8 cellular contexts compared by ENCODE assay signal in the genomic region with DNA sequence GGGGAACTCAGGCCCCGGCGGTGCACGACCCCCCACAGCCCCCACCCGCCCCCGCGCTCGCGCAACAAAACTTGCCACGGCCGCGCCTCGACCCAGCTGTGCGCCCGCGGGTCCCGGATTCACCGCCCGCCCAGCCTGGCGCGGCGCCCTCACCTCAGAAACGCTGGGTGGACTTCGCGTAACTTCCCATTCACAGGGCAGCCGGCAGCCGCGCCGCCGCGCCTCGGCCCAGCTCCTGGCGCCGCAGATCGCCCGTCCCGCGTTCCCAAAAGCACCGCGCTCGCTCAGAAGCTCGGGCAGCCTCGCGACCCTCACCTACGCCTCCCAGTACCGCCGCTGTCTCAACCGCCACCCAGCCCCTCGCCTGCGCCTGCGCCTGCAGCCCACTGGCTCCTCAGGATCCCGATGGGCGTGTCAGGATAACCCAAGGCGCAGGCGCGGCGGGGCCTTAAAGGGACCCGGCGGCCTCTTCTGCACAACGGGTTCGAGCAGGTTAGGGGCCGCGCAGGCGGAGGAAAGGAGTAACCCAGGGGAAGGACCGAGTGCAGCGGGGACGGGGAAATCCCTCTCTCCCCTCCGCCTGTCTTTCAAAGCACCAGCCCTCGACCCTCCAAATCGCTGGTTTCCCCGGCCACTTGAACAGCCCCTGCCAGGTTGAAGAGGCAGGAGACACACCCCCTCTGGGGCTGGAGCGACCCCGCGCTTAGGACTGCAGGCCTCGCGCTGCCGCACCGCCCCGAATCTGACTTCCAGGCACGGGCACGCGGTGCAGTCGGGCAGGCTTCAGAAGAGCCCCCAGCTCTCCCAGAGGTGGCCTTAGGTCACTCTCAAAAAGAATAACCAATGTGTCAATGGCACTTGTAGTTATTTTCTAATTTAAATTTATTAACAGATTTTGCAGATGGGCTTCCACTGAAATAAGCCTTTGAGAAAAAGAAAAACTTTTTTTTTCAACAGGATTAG. TPM values are rescaled to one million over a fixed set of nuclear protein-coding genes. Genes with fewer than 3 reads are reported as not detected.
DNase-seq lines count a peak whose midpoint lies in the region; ATAC-seq and TF ChIP-seq lines count a peak whose summit lies in the region.

A gene (minus strand): TSS at position 380 of the 963 bp plus-strand sequence.

- H3K9me3 ChIP-seq in SK-N-MC (ENCODE audit: low read depth, low read length) = no peaks in the 10 kb centered on the region

- H3K27ac ChIP-seq in SK-N-MC = no peak within 1 kb of the TSS

- TF ChIP-seq POLR2A in NB4 (IDR thresholded peaks at IDR 0.05; ENCODE audit: extremely low read depth, insufficient read length) = peak; percentile 90

- H3K9ac ChIP-seq in SK-N-MC (ENCODE audit: insufficient read length) = peak within 1 kb of the TSS; percentile 73

- H3K9me3 Mint-ChIP-seq in activated naive CD4-positive, alpha-beta T cell treated with anti-CD3 and anti-CD28 coated beads, Interleukin-2, amount 50 U/mL, for 72 hours = no peaks in the 10 kb centered on the region

- no peak within 1 kb of the TSS for H3K27ac Mint-ChIP-seq in activated naive CD4-positive, alpha-beta T cell treated with anti-CD3 and anti-CD28 coated beads, Interleukin-2, amount 50 U/mL, for 72 hours

- peak within 1 kb of the TSS; percentile 60 for H3K4me3 ChIP-seq in NB4 (ENCODE audit: low read depth, low read length)
- peak within 1 kb of the TSS; percentile 83 for H3K4me3 ChIP-seq in SK-N-MC

- peak; percentile 87 for DNase-seq in GM04504 (ENCODE audit: low read depth)
- peak; percentile 99 for DNase-seq in NB4 (ENCODE audit: low read depth)
- peak; percentile 78 for DNase-seq in SK-N-MC (ENCODE audit: low read depth, low spot score)
- peak; percentile 95 to 99 for DNase-seq in activated naive CD4-positive, alpha-beta T cell treated with anti-CD3 and anti-CD28 coated beads, Interleukin-2, amount 50 U/mL, for 72 hours (ENCODE audit: low spot score in 2 of 2)
- peak; percentile 98 for DNase-seq in glomerular visceral epithelial cell (ENCODE audit: extremely low spot score)
- DNase-seq in occipital lobe (lab: John Stamatoyannopoulos, UW) = peak; percentile 98
- peak; percentile 100 for DNase-seq in superior temporal gyrus (ENCODE audit: extremely low spot score)

- peak; percentile 89 for ATAC-seq in HG02588 (IDR thresholded peaks at IDR 0.05; ENCODE audit: unreplicated experiment)
- ATAC-seq in activated naive CD4-positive, alpha-beta T cell treated with anti-CD3 and anti-CD28 coated beads, Interleukin-2, amount 50 U/mL, for 72 hours = peak; percentile 94 to 98

- no peaks in the 10 kb centered on the region; the same call in 1 of the 2 replicates for H3K36me3 ChIP-seq in SK-N-MC (ENCODE audit: insufficient read depth, low read length)

- no peaks in the 10 kb centered on the region for H3K36me3 Mint-ChIP-seq in activated naive CD4-positive, alpha-beta T cell treated with anti-CD3 and anti-CD28 coated beads, Interleukin-2, amount 50 U/mL, for 72 hours

- TF ChIP-seq CTCF in NB4 (IDR thresholded peaks at IDR 0.05; ENCODE audit: low read depth, low read length) = no peak

RNA-seq across cellular contexts. Expression of the gene that starts here (rescaled TPM):
- total RNA-seq in activated naive CD4-positive, alpha-beta T cell treated with anti-CD3 and anti-CD28 coated beads, Interleukin-2, amount 50 U/mL, for 72 hours = 1 to 10 TPM; 6.2 to 6.5 TPM
- 84.4 TPM for total RNA-seq in occipital lobe

Comparison
In these comparisons a context has a peak if more than half of its experiments do, and no peak if none do; other contexts are left out.
1. RNA of the gene that starts here (total RNA-seq): 84.4 TPM in occipital lobe (single experiment); 6.2 to 6.5 TPM in activated naive CD4-positive, alpha-beta T cell treated with anti-CD3 and anti-CD28 coated beads, Interleukin-2, amount 50 U/mL, for 72 hours; every median in the first group is over 10 times any median in the second.
2. Peak in every context shown above with its lines, with median percentiles within 50 percentile points of each other: DNase-seq.